Comparison of ENCODE assay signal across 18 cellular contexts in the genomic region with DNA sequence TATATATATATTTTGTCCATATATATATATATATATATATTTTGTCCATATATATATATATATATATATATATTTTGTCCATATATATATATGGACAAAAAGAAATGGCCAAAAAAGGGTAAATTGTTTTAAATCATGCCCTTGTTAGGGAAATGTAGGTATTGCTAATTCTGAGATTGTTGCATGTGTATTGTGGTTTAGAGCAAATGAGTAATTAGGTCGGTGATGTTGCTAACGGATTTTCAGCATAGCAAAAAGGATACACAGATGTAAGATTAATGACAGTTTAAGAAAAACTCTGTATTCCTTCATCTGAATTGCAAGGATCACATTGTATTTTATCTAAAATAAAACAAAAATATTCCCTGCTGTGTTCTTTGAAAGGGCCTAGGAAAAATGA. TPM values are rescaled to one million over a fixed set of nuclear protein-coding genes. Genes with fewer than 3 reads are reported as not detected.
DNase-seq lines count a peak whose midpoint lies in the region; ATAC-seq, FAIRE-seq and TF ChIP-seq lines count a peak whose summit lies in the region.
"Had no signal": no experiment of that assay in that cellular context is flagged by ENCODE, and none has a peak within 500 bp of the region (broad histone marks: within the 10 kb centered on the region; RNA-seq: fewer than 3 reads in every experiment).

No MANE protein-coding gene starts in this region.

- no peak overlapping the region for H3K4me2 ChIP-seq in osteoblast (ENCODE audit: insufficient read depth, low read length)

- FAIRE-seq in GM12891 (lab: Jason Lieb, UNC) (peak; percentile 28), TTC549 (lab: Jason Lieb, UNC) (peak; percentile 7)
- FAIRE-seq: GM12892 had no signal

- no peaks in the 10 kb centered on the region for H3K9me3 Mint-ChIP-seq in activated CD8-positive, alpha-beta memory T cell treated with anti-CD3 and anti-CD28 coated beads, Interleukin-2, amount 10 ng/mL, durations not matched to agents 7 days and 5 days (ENCODE audit: low read depth)
- no peaks in the 10 kb centered on the region for H3K9me3 Mint-ChIP-seq in natural killer cell treated with Interleukin-12 subunit alpha and Interleukin-12 subunit beta and Interleukin-15 and Interleukin-18, amount 100 ng/mL, for 72 hours
- H3K9me3 Mint-ChIP-seq: CD14-positive monocyte, GM23338 had no signal

- no peak overlapping the region for H3K27ac ChIP-seq in gastrocnemius medialis
- no peak overlapping the region for H3K27ac ChIP-seq in osteoblast (ENCODE audit: low read depth, low read length)

- H3K4me1 ChIP-seq in gastrocnemius medialis (no peaks in the 10 kb centered on the region), osteoblast (ENCODE audit: insufficient read depth, low read length) (no peaks in the 10 kb centered on the region)

- in situ Hi-C loops in gastrocnemius medialis (cut with MboI; ENCODE audit: low sequenced_read_pairs in 4 of 4): no loop called here

- H3K4me3 ChIP-seq in gastrocnemius medialis: no peak overlapping the region
- H3K4me3 ChIP-seq in osteoblast (ENCODE audit: insufficient read depth, low read length): no peak overlapping the region
- H3K4me3 ChIP-seq: GM23338 had no signal

- peaks cover 71% of the 10 kb centered on the region for H3K4me1 Mint-ChIP-seq in activated CD8-positive, alpha-beta memory T cell treated with anti-CD3 and anti-CD28 coated beads, Interleukin-2, amount 10 ng/mL, durations not matched to agents 7 days and 5 days
- H3K4me1 Mint-ChIP-seq in natural killer cell treated with Interleukin-12 subunit alpha and Interleukin-12 subunit beta and Interleukin-15 and Interleukin-18, amount 100 ng/mL, for 72 hours (ENCODE audit: low read depth in 2 of 2): peaks cover 50 to 61% of the 10 kb centered on the region in 2 donors

- TF ChIP-seq CTCF in gastrocnemius medialis (IDR thresholded peaks at IDR 0.05 in 4 of 5, conservative IDR thresholded peaks at IDR 0.05 in 1 of 5) (no peak), osteoblast (IDR thresholded peaks at IDR 0.05; ENCODE audit: extremely low read depth, low read depth, low read length) (no peak)

- peaks cover 72% of the 10 kb centered on the region for H3K36me3 Mint-ChIP-seq in activated CD8-positive, alpha-beta memory T cell treated with anti-CD3 and anti-CD28 coated beads, Interleukin-2, amount 10 ng/mL, durations not matched to agents 7 days and 5 days
- H3K36me3 Mint-ChIP-seq in natural killer cell treated with Interleukin-12 subunit alpha and Interleukin-12 subunit beta and Interleukin-15 and Interleukin-18, amount 100 ng/mL, for 72 hours: peaks cover 39% of the 10 kb centered on the region

- peak; percentile 86 for ATAC-seq in activated CD8-positive, alpha-beta memory T cell treated with anti-CD3 and anti-CD28 coated beads, Interleukin-2, amount 10 ng/mL, durations not matched to agents 7 days and 5 days
- ATAC-seq in natural killer cell treated with Interleukin-12 subunit alpha and Interleukin-12 subunit beta and Interleukin-15 and Interleukin-18, amount 100 ng/mL, for 72 hours: peak; percentile 70 to 88
- ATAC-seq in gastrocnemius medialis: no peak
- no peak for ATAC-seq in HG02798 (IDR thresholded peaks at IDR 0.05; ENCODE audit: poor library complexity, unreplicated experiment)
- ATAC-seq: GM23338, Right ventricle myocardium inferior had no signal

- no peak overlapping the region for H2AFZ ChIP-seq in osteoblast (ENCODE audit: low read length)
- H2AFZ ChIP-seq: GM23338 had no signal

- intact Hi-C loops in gastrocnemius medialis (cut with DNase I; ENCODE audit: low total_unique reads): no loop called here

- H3K36me3 ChIP-seq in gastrocnemius medialis (peaks cover 3 to 16% of the 10 kb centered on the region in 2 donors), osteoblast (ENCODE audit: insufficient read depth, low read length) (peaks cover 19% of the 10 kb centered on the region)

- peaks cover 9% of the 10 kb centered on the region for H3K79me2 ChIP-seq in osteoblast (ENCODE audit: insufficient read depth, low read length)

- no peaks in the 10 kb centered on the region for H4K20me1 ChIP-seq in osteoblast (ENCODE audit: insufficient read depth, low read length)

- H3K4me3 Mint-ChIP-seq in activated CD8-positive, alpha-beta memory T cell treated with anti-CD3 and anti-CD28 coated beads, Interleukin-2, amount 10 ng/mL, durations not matched to agents 7 days and 5 days: no peak overlapping the region
- peak overlapping the region; percentile 59 for H3K4me3 Mint-ChIP-seq in natural killer cell treated with Interleukin-12 subunit alpha and Interleukin-12 subunit beta and Interleukin-15 and Interleukin-18, amount 100 ng/mL, for 72 hours
- H3K4me3 Mint-ChIP-seq: CD14-positive monocyte, GM23338 had no signal

- CTCF ChIA-PET in activated CD8-positive, alpha-beta memory T cell treated with anti-CD3 and anti-CD28 coated beads, Interleukin-2, amount 10 ng/mL, durations not matched to agents 7 days and 5 days (lab: Charles Lee): interaction anchor here (1.0 to 1.2 kb wide), 2 partner anchors 14 to 24 kb away, joined by 3 read pairs; no protein-coding TSS in a partner anchor

- no peak for DNase-seq in activated CD8-positive, alpha-beta memory T cell treated with anti-CD3 and anti-CD28 coated beads, Interleukin-2, amount 10 ng/mL, durations not matched to agents 7 days and 5 days
- no peak for DNase-seq in activated CD8-positive, alpha-beta memory T cell treated with anti-CD3 and anti-CD28 coated beads for 24 hours
- DNase-seq in GM12891 (ENCODE audit: insufficient read length, low spot score) (no peak), gastrocnemius medialis (no peak), osteoblast (ENCODE audit: insufficient read length, low spot score, missing footprints) (no peak)
- no peak for DNase-seq in natural killer cell treated with Interleukin-12 subunit alpha and Interleukin-12 subunit beta and Interleukin-15 and Interleukin-18, amount 100 ng/mL, for 72 hours (ENCODE audit: low spot score)
- DNase-seq: DMS79, IMR-90, Kasumi-1, NCI-H187 treated with DMSO at 0.1 percent for 48 hours, NCI-H2171, NCI-H82 had no signal

- no peaks in the 10 kb centered on the region for H3K9me3 ChIP-seq in gastrocnemius medialis
- no peaks in the 10 kb centered on the region for H3K9me3 ChIP-seq in osteoblast (ENCODE audit: low read depth, low read length)

- H3K27me3 ChIP-seq in gastrocnemius medialis: no peaks in the 10 kb centered on the region
- H3K27me3 ChIP-seq in osteoblast (ENCODE audit: insufficient read depth, low read length): no peaks in the 10 kb centered on the region

- peak overlapping the region; percentile 85 for H3K27ac Mint-ChIP-seq in activated CD8-positive, alpha-beta memory T cell treated with anti-CD3 and anti-CD28 coated beads, Interleukin-2, amount 10 ng/mL, durations not matched to agents 7 days and 5 days
- H3K27ac Mint-ChIP-seq in natural killer cell treated with Interleukin-12 subunit alpha and Interleukin-12 subunit beta and Interleukin-15 and Interleukin-18, amount 100 ng/mL, for 72 hours: peak overlapping the region; percentile 84 to 90
- H3K27ac Mint-ChIP-seq: CD14-positive monocyte, GM23338 had no signal

- H3K27me3 Mint-ChIP-seq in activated CD8-positive, alpha-beta memory T cell treated with anti-CD3 and anti-CD28 coated beads, Interleukin-2, amount 10 ng/mL, durations not matched to agents 7 days and 5 days: no peaks in the 10 kb centered on the region
- no peaks in the 10 kb centered on the region for H3K27me3 Mint-ChIP-seq in natural killer cell treated with Interleukin-12 subunit alpha and Interleukin-12 subunit beta and Interleukin-15 and Interleukin-18, amount 100 ng/mL, for 72 hours

- TF ChIP-seq POLR2A in GM12891 (IDR thresholded peaks at IDR 0.05; ENCODE audit: low read depth, low read length): no peak
- no peak for TF ChIP-seq POLR2A in gastrocnemius medialis (IDR thresholded peaks at IDR 0.05)

TF ChIP-seq in GM12891, 5 proteins besides CTCF, POLR2A, EP300 and RAD21:
- no peak for TF ChIP-seq TAF1 (IDR thresholded peaks at IDR 0.05; ENCODE audit: low read depth, low read length)
- TF ChIP-seq PAX5 (IDR thresholded peaks at IDR 0.05; ENCODE audit: insufficient read depth, low read length, severe bottlenecking): no peak
- TF ChIP-seq POLR2AphosphoS5 (IDR thresholded peaks at IDR 0.05; ENCODE audit: low read depth, low read length): no peak
- TF ChIP-seq SPI1 (IDR thresholded peaks at IDR 0.05; ENCODE audit: low read depth, low read length): no peak
- TF ChIP-seq POU2F2 (IDR thresholded peaks at IDR 0.05; ENCODE audit: low read depth, low read length): no peak

RNA-seq across cellular contexts. Expression of gene OSTF1, which starts 40.2 kb away (rescaled TPM):
- 100 to 1,000 TPM; 149 to 198 TPM for total RNA-seq in activated CD8-positive, alpha-beta memory T cell treated with anti-CD3 and anti-CD28 coated beads, Interleukin-2, amount 10 ng/mL, durations not matched to agents 7 days and 5 days
- 37.2 TPM for polyA plus RNA-seq in GM12891 (2012; ENCODE audit: low read depth, missing spikeins)
- 100 to 1,000 TPM; 144 to 184 TPM for total RNA-seq in natural killer cell treated with Interleukin-12 subunit alpha and Interleukin-12 subunit beta and Interleukin-15 and Interleukin-18, amount 100 ng/mL, for 72 hours
- total RNA-seq in gastrocnemius medialis: 1 to 10 TPM; 5.2 to 9.8 (median 6.2) TPM
- total RNA-seq in osteoblast: 30.0 and 35.1 TPM in 2 replicates

RNA-seq across cellular contexts. Expression of gene NMRK1, which starts 40.6 kb away (rescaled TPM):
- total RNA-seq in activated CD8-positive, alpha-beta memory T cell treated with anti-CD3 and anti-CD28 coated beads, Interleukin-2, amount 10 ng/mL, durations not matched to agents 7 days and 5 days: 10 to 100 TPM; 24.8 to 40.0 TPM
- 5.6 TPM for polyA plus RNA-seq in GM12891 (2012; ENCODE audit: low read depth, missing spikeins)
- total RNA-seq in natural killer cell treated with Interleukin-12 subunit alpha and Interleukin-12 subunit beta and Interleukin-15 and Interleukin-18, amount 100 ng/mL, for 72 hours: 10 to 100 TPM; 24.0 to 27.2 TPM
- 10 to 100 TPM; 10.5 to 20.6 (median 18.6) TPM for total RNA-seq in gastrocnemius medialis
- total RNA-seq in osteoblast: 21.4 and 29.2 TPM in 2 replicates

Comparison
In these comparisons a context has a peak if more than half of its experiments do, and no peak if none do; other contexts are left out.
1. ATAC-seq: peak in activated CD8-positive, alpha-beta memory T cell treated with anti-CD3 and anti-CD28 coated beads, Interleukin-2, amount 10 ng/mL, durations not matched to agents 7 days and 5 days (single experiment) and natural killer cell treated with Interleukin-12 subunit alpha and Interleukin-12 subunit beta and Interleukin-15 and Interleukin-18, amount 100 ng/mL, for 72 hours (2 of 2); none in gastrocnemius medialis (0 of 2) and HG02798 (single experiment).